Comparison of ENCODE assay signal across 9 cellular contexts in genomic region chr13:113854238-113855011, GRCh38. TPM values are rescaled to one million over a fixed set of nuclear protein-coding genes. Genes with fewer than 3 reads are reported as not detected.
DNase-seq lines count a peak whose midpoint lies in the region; ATAC-seq and TF ChIP-seq lines count a peak whose summit lies in the region.
"Had no signal": no experiment of that assay in that cellular context is flagged by ENCODE, and none has a peak within 500 bp of the region (broad histone marks: within the 10 kb centered on the region; RNA-seq: fewer than 3 reads in every experiment).

No MANE protein-coding gene starts in this region.

- intact Hi-C loops in heart left ventricle (cut with DNase I) = loop anchor here in 1 of 10 donors (1.0 kb wide), 1 partner anchor 9 kb away; no protein-coding TSS in a partner anchor

- peak overlapping the region in 10 of 12 donors; percentile 8 to 78 (median 46) for H3K27ac ChIP-seq in heart left ventricle
- H3K27ac ChIP-seq: SJSA1 had no signal

- peaks cover 19 to 86% (median 67%) of the 10 kb centered on the region in 12 donors for H3K4me1 ChIP-seq in heart left ventricle

- no peak for TF ChIP-seq CTCF in heart left ventricle (IDR thresholded peaks at IDR 0.05)

- peaks cover 0 to 19% (median 0%) of the 10 kb centered on the region in 9 donors for H3K36me3 ChIP-seq in heart left ventricle

- no peaks in the 10 kb centered on the region for H3K27me3 ChIP-seq in heart left ventricle
- H3K27me3 ChIP-seq: SJSA1 had no signal

- 33 to 39% (median 36%) methylated on average over 25 to 31 of the region's 31 CpGs for WGBS in heart left ventricle, 4 donors

- peak overlapping the region in 1 of 12 donors; percentile 1 for H3K4me3 ChIP-seq in heart left ventricle
- H3K4me3 ChIP-seq: SJSA1 had no signal

- no peak for TF ChIP-seq POLR2A in heart left ventricle (IDR thresholded peaks at IDR 0.05)

- H3K9me3 ChIP-seq in heart left ventricle = no peaks in the 10 kb centered on the region
- H3K9me3 ChIP-seq: SJSA1 had no signal

- ATAC-seq in heart left ventricle (peak; percentile 25 to 71 (median 46)), GM19351 (IDR thresholded peaks at IDR 0.05; ENCODE audit: unreplicated experiment) (no peak)

- DNase-seq in GM04504 (ENCODE audit: low read depth) = peak; percentile 59
- peak; percentile 51 for DNase-seq in UCSD-AML1 (lab: John Stamatoyannopoulos, UW; ENCODE audit: unreplicated experiment)
- DNase-seq in heart left ventricle = peak; percentile 63 to 82 (median 70)
- peak; percentile 76 for DNase-seq in smooth muscle cell of the brain vasculature (ENCODE audit: low read depth, low spot score)
- no peak for DNase-seq in stimulated activated CD4-positive, alpha-beta T cell treated with anti-CD3 and anti-CD28 coated beads, Interleukin-15, amount 100 ng/mL, for 24 hours
- no peak for DNase-seq in amniotic stem cell (lab: John Stamatoyannopoulos, UW)
- DNase-seq in COLO668 (lab: John Stamatoyannopoulos, UW; ENCODE audit: unreplicated experiment) = no peak

RNA-seq across cellular contexts. Expression of gene GAS6, which starts 9.5 kb away (rescaled TPM):
- total RNA-seq in heart left ventricle = 100 to 1,000 TPM; 125 to 438 (median 183) TPM
- polyA plus RNA-seq in heart left ventricle = 100 to 1,000 TPM in 1 of 2 donors, 10 to 100 TPM in 1; 96.7 to 249 TPM

Comparison
In these comparisons a context has a peak if more than half of its experiments do, and no peak if none do; other contexts are left out.
1. DNase-seq: peak in GM04504 (single experiment), UCSD-AML1 (single experiment), heart left ventricle (5 of 5) and smooth muscle cell of the brain vasculature (single experiment); none in stimulated activated CD4-positive, alpha-beta T cell treated with anti-CD3 and anti-CD28 coated beads, Interleukin-15, amount 100 ng/mL, for 24 hours (single experiment), amniotic stem cell (single experiment) and COLO668 (single experiment).